ENCODE assay signal across 29 cellular contexts in genomic region chr1:83505148-83505547, GRCh38.
"Had no signal": no experiment of that assay in that cellular context is flagged by ENCODE, and none has a peak within 500 bp of the region (broad histone marks: within the 10 kb centered on the region; RNA-seq: fewer than 3 reads in every experiment).

No MANE protein-coding gene starts in this region.

- DNase-seq: activated CD4-positive, alpha-beta memory T cell treated with anti-CD3 and anti-CD28 coated beads for 36 hours; activated CD4-positive, alpha-beta T cell treated with anti-CD3 and anti-CD28 coated beads for 4 hours; activated CD4-positive, alpha-beta T cell treated with anti-CD3 and anti-CD28 coated beads, Interleukin-2, amount 50 U/mL, for 1 hour; activated CD8-positive, alpha-beta memory T cell treated with anti-CD3 and anti-CD28 coated beads, Interleukin-2, amount 50 U/mL, for 4 hours; activated gamma-delta T cell treated with Interleukin-2 at 50 U/mL for 16 hours; activated naive CD4-positive, alpha-beta T cell treated with anti-CD3 and anti-CD28 coated beads, Interleukin-2, amount 10 ng/mL, durations not matched to agents 7 days and 5 days; activated naive CD8-positive, alpha-beta T cell treated with anti-CD3 and anti-CD28 coated beads for 36 hours; activated T-cell treated with anti-CD3 and anti-CD28 coated beads for 4 hours; activated T-cell treated with anti-CD3 and anti-CD28 coated beads, Interleukin-2, amount 50 U/mL, for 4 hours; amniotic stem cell; aorta; colonic mucosa; MM.1S; NCI-H1105; NCI-H1417 treated with DMSO at 0.1 percent for 48 hours; NCI-H187 treated with DMSO at 0.1 percent for 48 hours; NCI-H2081 treated with DMSO at 0.1 percent for 48 hours; NCI-H345; NCI-H524 treated with DMSO at 0.1 percent for 48 hours; SHP77; SJCRH30 had no signal

- H3K27ac ChIP-seq: cardiac muscle cell, colonic mucosa, KMS-11, SJCRH30, SK-N-MC had no signal

- ATAC-seq: activated CD4-positive, CD25-positive, alpha-beta regulatory T cell treated with anti-CD3 and anti-CD28 coated beads, Interleukin-2, amount 50 U/mL, for 24 hours; activated T-cell treated with anti-CD3 and anti-CD28 coated beads, Interleukin-2, amount 50 U/mL, for 4 hours; Panc1; WTC11 had no signal

- H3K27me3 ChIP-seq: cardiac muscle cell, colonic mucosa, SJCRH30 had no signal

- H3K9ac ChIP-seq: KMS-11 had no signal

- H3K4me3 ChIP-seq: cardiac muscle cell, colonic mucosa, SJCRH30, SK-N-MC had no signal

- H3K4me1 Mint-ChIP-seq: central memory CD8-positive, alpha-beta T cell had no signal

- H3K27ac Mint-ChIP-seq: activated CD4-positive, alpha-beta memory T cell treated with anti-CD3 and anti-CD28 coated beads for 36 hours; activated naive CD4-positive, alpha-beta T cell treated with anti-CD3 and anti-CD28 coated beads, Interleukin-2, amount 10 ng/mL, durations not matched to agents 7 days and 5 days; activated naive CD8-positive, alpha-beta T cell treated with anti-CD3 and anti-CD28 coated beads for 36 hours; activated T-helper 1 cell treated with anti-CD3 and anti-CD28 coated beads, Interleukin-12 subunit alpha, Interleukin-12 subunit beta, Interleukin-2, Interleukin-4 antibody, amounts not matched to agents 30 ng/mL and 10 ng/mL and 1 ng/mL, durations not matched to agents 14 hours and 24 hours and 36 hours; WTC11 had no signal

- H3K4me1 ChIP-seq: colonic mucosa, SJCRH30 had no signal

- H3K4me3 Mint-ChIP-seq: activated CD4-positive, alpha-beta memory T cell treated with anti-CD3 and anti-CD28 coated beads for 36 hours; activated naive CD4-positive, alpha-beta T cell treated with anti-CD3 and anti-CD28 coated beads, Interleukin-2, amount 10 ng/mL, durations not matched to agents 7 days and 5 days; activated naive CD8-positive, alpha-beta T cell treated with anti-CD3 and anti-CD28 coated beads for 36 hours; activated T-cell treated with anti-CD3 and anti-CD28 coated beads, Interleukin-2, amount 50 U/mL, for 4 hours; activated T-helper 1 cell treated with anti-CD3 and anti-CD28 coated beads, Interleukin-12 subunit alpha, Interleukin-12 subunit beta, Interleukin-2, Interleukin-4 antibody, amounts not matched to agents 30 ng/mL and 10 ng/mL and 1 ng/mL, durations not matched to agents 14 hours and 24 hours and 36 hours; central memory CD8-positive, alpha-beta T cell; WTC11 had no signal

- H3K9me3 Mint-ChIP-seq: WTC11 had no signal

- H3K27me3 Mint-ChIP-seq: activated CD4-positive, alpha-beta memory T cell treated with anti-CD3 and anti-CD28 coated beads for 36 hours; activated naive CD4-positive, alpha-beta T cell treated with anti-CD3 and anti-CD28 coated beads, Interleukin-2, amount 10 ng/mL, durations not matched to agents 7 days and 5 days; activated naive CD8-positive, alpha-beta T cell treated with anti-CD3 and anti-CD28 coated beads for 36 hours; central memory CD8-positive, alpha-beta T cell had no signal

- H3K36me3 Mint-ChIP-seq: WTC11 had no signal

- H3K36me3 ChIP-seq: cardiac muscle cell, colonic mucosa, SJCRH30 had no signal

- H3K9me3 ChIP-seq: colonic mucosa, SJCRH30 had no signal

- H3K4me2 ChIP-seq: KMS-11 had no signal
